10 cellular contexts compared by ENCODE assay signal in genomic region chr11:64661146-64661545, GRCh38.
DNase-seq lines count a peak whose midpoint lies in the region; ATAC-seq and TF ChIP-seq lines count a peak whose summit lies in the region.
"Had no signal": no experiment of that assay in that cellular context is flagged by ENCODE, and none has a peak within 500 bp of the region (broad histone marks: within the 10 kb centered on the region; RNA-seq: fewer than 3 reads in every experiment).

No MANE protein-coding gene starts in this region.

- no peaks in the 10 kb centered on the region for H3K9me3 Mint-ChIP-seq in MCF 10A (ENCODE audit: unreplicated experiment)
- no peaks in the 10 kb centered on the region for H3K9me3 Mint-ChIP-seq in stimulated activated naive CD8-positive, alpha-beta T cell treated with anti-CD3 and anti-CD28 coated beads, Interleukin-15, amount 100 ng/mL, for 72 hours
- H3K9me3 Mint-ChIP-seq: dendritic cell treated with granulocyte-macrophage colony-stimulating factor and Interleukin-4, amounts not matched to agents 40 ng/mL and 50 ng/mL, for 4 days had no signal

- H3K4me3 Mint-ChIP-seq in MCF 10A (ENCODE audit: unreplicated experiment): no peak overlapping the region
- no peak overlapping the region for H3K4me3 Mint-ChIP-seq in stimulated activated naive CD8-positive, alpha-beta T cell treated with anti-CD3 and anti-CD28 coated beads, Interleukin-15, amount 100 ng/mL, for 72 hours
- H3K4me3 Mint-ChIP-seq: dendritic cell treated with granulocyte-macrophage colony-stimulating factor and Interleukin-4, amounts not matched to agents 40 ng/mL and 50 ng/mL, for 4 days had no signal

- H3K27ac Mint-ChIP-seq in MCF 10A (ENCODE audit: low read depth, unreplicated experiment): no peak overlapping the region
- H3K27ac Mint-ChIP-seq in stimulated activated naive CD8-positive, alpha-beta T cell treated with anti-CD3 and anti-CD28 coated beads, Interleukin-15, amount 100 ng/mL, for 72 hours: no peak overlapping the region
- H3K27ac Mint-ChIP-seq: dendritic cell treated with granulocyte-macrophage colony-stimulating factor and Interleukin-4, amounts not matched to agents 40 ng/mL and 50 ng/mL, for 4 days had no signal

- POLR2A ChIA-PET in MCF 10A (lab: Yijun Ruan, JAX): no interaction called here

- intact Hi-C loops in breast epithelium (cut with DNase I; ENCODE audit: low total_unique reads) (no loop called here), MCF 10A (cut with micrococcal nuclease) (no loop called here), lower lobe of right lung (cut with DNase I) (no loop called here)

- CTCF ChIA-PET in MCF 10A (lab: Yijun Ruan, JAX): interaction anchor here (0.8 to 1.6 kb wide), 2 partner anchors 12 to 212 kb away, joined by 4 to 7 read pairs; no protein-coding TSS in a partner anchor

- H3K27me3 Mint-ChIP-seq in MCF 10A (ENCODE audit: insufficient read depth, unreplicated experiment): no peaks in the 10 kb centered on the region
- no peaks in the 10 kb centered on the region for H3K27me3 Mint-ChIP-seq in stimulated activated naive CD8-positive, alpha-beta T cell treated with anti-CD3 and anti-CD28 coated beads, Interleukin-15, amount 100 ng/mL, for 72 hours
- H3K27me3 Mint-ChIP-seq: dendritic cell treated with granulocyte-macrophage colony-stimulating factor and Interleukin-4, amounts not matched to agents 40 ng/mL and 50 ng/mL, for 4 days had no signal

- H3K36me3 Mint-ChIP-seq in MCF 10A (ENCODE audit: insufficient read depth, unreplicated experiment): no peaks in the 10 kb centered on the region

- BruUV-seq in MCF 10A (replicated peaks; lab: Mats Ljungman, UMichigan): no TSS peak

- peak in 1 of 2 donors; percentile 8 for ATAC-seq in lower lobe of right lung
- ATAC-seq in stimulated activated naive CD8-positive, alpha-beta T cell treated with anti-CD3 and anti-CD28 coated beads, Interleukin-15, amount 100 ng/mL, for 72 hours: no peak

- H3K9me3 ChIP-seq in breast epithelium (no peaks in the 10 kb centered on the region), lower lobe of right lung (no peaks in the 10 kb centered on the region)

- H3K4me1 ChIP-seq in breast epithelium: no peaks in the 10 kb centered on the region
- peaks cover 5% of the 10 kb centered on the region for H3K4me1 ChIP-seq in lower lobe of right lung

- DNase-seq in breast epithelium (ENCODE audit: low spot score in 2 of 2) (peak in 1 of 2 donors; percentile 34), MCF 10A (ENCODE audit: unreplicated experiment) (no peak), coronary artery (ENCODE audit: low spot score) (peak; percentile 86), lower lobe of right lung (peak; percentile 31), NCI-H2227 treated with DMSO at 0.1 percent for 48 hours (lab: John Stamatoyannopoulos, UW) (no peak), HT-29 (ENCODE audit: low spot score) (no peak)
- no peak for DNase-seq in activated CD4-positive, CD25-positive, alpha-beta regulatory T cell (lab: John Stamatoyannopoulos, UW)
- DNase-seq in stimulated activated naive CD8-positive, alpha-beta T cell treated with anti-CD3 and anti-CD28 coated beads, Interleukin-15, amount 100 ng/mL, for 72 hours: no peak
- DNase-seq: SIG-M5 had no signal

- TF ChIP-seq POLR2A in breast epithelium (IDR thresholded peaks at IDR 0.05): no peak

- H3K4me3 ChIP-seq in breast epithelium (peak overlapping the region; percentile 10 to 52 (median 35)), coronary artery (peak overlapping the region; percentile 58), lower lobe of right lung (no peak overlapping the region)

- H3K27ac ChIP-seq in breast epithelium (peak overlapping the region; percentile 3 to 69), coronary artery (peak overlapping the region; percentile 74 to 84), lower lobe of right lung (no peak overlapping the region)

- H3K4me1 Mint-ChIP-seq in MCF 10A (ENCODE audit: insufficient read depth, unreplicated experiment): peaks cover 15% of the 10 kb centered on the region
- no peaks in the 10 kb centered on the region for H3K4me1 Mint-ChIP-seq in stimulated activated naive CD8-positive, alpha-beta T cell treated with anti-CD3 and anti-CD28 coated beads, Interleukin-15, amount 100 ng/mL, for 72 hours

- H3K36me3 ChIP-seq in breast epithelium (no peaks in the 10 kb centered on the region), lower lobe of right lung (no peaks in the 10 kb centered on the region)

- TF ChIP-seq CTCF in breast epithelium (IDR thresholded peaks at IDR 0.05): no peak
- TF ChIP-seq CTCF in MCF 10A (IDR thresholded peaks at IDR 0.05; ENCODE audit: unreplicated experiment): no peak
- no peak for TF ChIP-seq CTCF in coronary artery (IDR thresholded peaks at IDR 0.05)
- no peak for TF ChIP-seq CTCF in lower lobe of right lung (IDR thresholded peaks at IDR 0.05)

- H3K27me3 ChIP-seq in breast epithelium (no peaks in the 10 kb centered on the region), lower lobe of right lung (ENCODE audit: low read depth) (no peaks in the 10 kb centered on the region)

Comparison
In these comparisons a context has a peak if more than half of its experiments do, and no peak if none do; other contexts are left out.
1. DNase-seq: peak in coronary artery (single experiment) and lower lobe of right lung (single experiment); none in MCF 10A (single experiment), NCI-H2227 treated with DMSO at 0.1 percent for 48 hours (single experiment), activated CD4-positive, CD25-positive, alpha-beta regulatory T cell (0 of 4), stimulated activated naive CD8-positive, alpha-beta T cell treated with anti-CD3 and anti-CD28 coated beads, Interleukin-15, amount 100 ng/mL, for 72 hours (0 of 2) and HT-29 (single experiment).